ENCODE assay signal across 11 cellular contexts in genomic region chr6:85674604-85675003, GRCh38. TPM values are rescaled to one million over a fixed set of nuclear protein-coding genes. Genes with fewer than 3 reads are reported as not detected.
DNase-seq lines count a peak whose midpoint lies in the region; ATAC-seq and TF ChIP-seq lines count a peak whose summit lies in the region.
"Had no signal": no experiment of that assay in that cellular context is flagged by ENCODE, and none has a peak within 500 bp of the region (broad histone marks: within the 10 kb centered on the region; RNA-seq: fewer than 3 reads in every experiment).

No MANE protein-coding gene starts in this region.

- H3K27ac ChIP-seq in OCI-LY7 (ENCODE audit: low read depth, low read length, poor library complexity, severe bottlenecking) (peak overlapping the region; percentile 96), endodermal cell (ENCODE audit: low read depth, low read length) (no peak overlapping the region), right atrium auricular region (no peak overlapping the region)

- H3K36me3 Mint-ChIP-seq in activated T-cell treated with anti-CD3 and anti-CD28 coated beads, Interleukin-2, amount 50 U/mL, for 4 hours (ENCODE audit: insufficient read depth), result peaks cover 61% of the 10 kb centered on the region
- peaks cover 37% of the 10 kb centered on the region for H3K36me3 Mint-ChIP-seq in endodermal cell (ENCODE audit: low read depth)

- peak overlapping the region; percentile 91 for H3K4me3 Mint-ChIP-seq in activated T-cell treated with anti-CD3 and anti-CD28 coated beads, Interleukin-2, amount 50 U/mL, for 4 hours
- H3K4me3 Mint-ChIP-seq in endodermal cell, result no peak overlapping the region
- H3K4me3 Mint-ChIP-seq in stimulated activated naive CD8-positive, alpha-beta T cell treated with anti-CD3 and anti-CD28 coated beads, Interleukin-15, amount 100 ng/mL, for 72 hours, result peak overlapping the region in 1 of 2 donors; percentile 25
- H3K4me3 Mint-ChIP-seq: dendritic cell treated with granulocyte-macrophage colony-stimulating factor and Interleukin-4, amounts not matched to agents 40 ng/mL and 50 ng/mL, for 4 days had no signal

- BruUV-seq in OCI-LY7 (replicated peaks; lab: Mats Ljungman, UMichigan), result no TSS peak

- CTCF ChIA-PET in OCI-LY7 (lab: Charles Lee; ENCODE audit: unreplicated experiment), result no interaction called here

- POLR2A ChIA-PET in OCI-LY7 (lab: Charles Lee), result interaction anchor here (0.8 to 8.6 kb wide), 8 partner anchors 9 to 82 kb away, joined by 3 to 362 read pairs (median 4); partner anchors contain the start of genes SNX14 and SYNCRIP

- no peak for DNase-seq in activated T-cell treated with anti-CD3 and anti-CD28 coated beads, Interleukin-2, amount 50 U/mL, for 4 hours
- DNase-seq in activated T-cell treated with anti-CD3 and anti-CD28 coated beads for 4 hours (no peak), OCI-LY7 (ENCODE audit: low spot score) (peak; percentile 21), endodermal cell (no peak), right atrium auricular region (ENCODE audit: low spot score) (no peak), cardiac septum (ENCODE audit: low spot score) (no peak), NCI-H187 treated with DMSO at 0.1 percent for 48 hours (lab: John Stamatoyannopoulos, UW) (no peak)
- DNase-seq in stimulated activated naive CD8-positive, alpha-beta T cell treated with anti-CD3 and anti-CD28 coated beads, Interleukin-15, amount 100 ng/mL, for 72 hours, result no peak
- DNase-seq: Caco-2, nucleus accumbens had no signal

- H3K9me3 Mint-ChIP-seq in activated T-cell treated with anti-CD3 and anti-CD28 coated beads, Interleukin-2, amount 50 U/mL, for 4 hours, result no peaks in the 10 kb centered on the region
- H3K9me3 Mint-ChIP-seq in endodermal cell, result peaks cover 1% of the 10 kb centered on the region
- H3K9me3 Mint-ChIP-seq in stimulated activated naive CD8-positive, alpha-beta T cell treated with anti-CD3 and anti-CD28 coated beads, Interleukin-15, amount 100 ng/mL, for 72 hours, result no peaks in the 10 kb centered on the region
- H3K9me3 Mint-ChIP-seq: dendritic cell treated with granulocyte-macrophage colony-stimulating factor and Interleukin-4, amounts not matched to agents 40 ng/mL and 50 ng/mL, for 4 days had no signal

- H4K20me1 ChIP-seq in OCI-LY7 (ENCODE audit: insufficient read depth, low read length), result peaks cover 42% of the 10 kb centered on the region

- peaks cover 63% of the 10 kb centered on the region for H3K79me2 ChIP-seq in OCI-LY7 (ENCODE audit: insufficient read depth, low read depth, low read length)

- peaks cover 2% of the 10 kb centered on the region for H3K27me3 Mint-ChIP-seq in activated T-cell treated with anti-CD3 and anti-CD28 coated beads, Interleukin-2, amount 50 U/mL, for 4 hours (ENCODE audit: low read depth)
- no peaks in the 10 kb centered on the region for H3K27me3 Mint-ChIP-seq in endodermal cell (ENCODE audit: insufficient read depth)
- H3K27me3 Mint-ChIP-seq in stimulated activated naive CD8-positive, alpha-beta T cell treated with anti-CD3 and anti-CD28 coated beads, Interleukin-15, amount 100 ng/mL, for 72 hours, result no peaks in the 10 kb centered on the region
- H3K27me3 Mint-ChIP-seq: dendritic cell treated with granulocyte-macrophage colony-stimulating factor and Interleukin-4, amounts not matched to agents 40 ng/mL and 50 ng/mL, for 4 days had no signal

- H2AFZ ChIP-seq in OCI-LY7 (ENCODE audit: low read length), result no peak overlapping the region

- intact Hi-C loops in OCI-LY7 (cut with micrococcal nuclease; ENCODE audit: unreplicated experiment), result loop anchor here (10.0 kb wide), 1 partner anchor 320 kb away; no protein-coding TSS in a partner anchor
- intact Hi-C loops in cardiac septum (cut with DNase I), result loop anchor here (5.0 kb wide), 2 partner anchors 82 to 137 kb away; partner anchors contain the start of gene SNX14

- H3K4me1 ChIP-seq in OCI-LY7 (ENCODE audit: insufficient read depth, low read length, poor library complexity, severe bottlenecking) (peaks cover 35% of the 10 kb centered on the region), endodermal cell (ENCODE audit: control insufficient read depth, insufficient read depth, low read length) (no peaks in the 10 kb centered on the region), right atrium auricular region (peaks cover 0 to 29% of the 10 kb centered on the region in 2 donors)
- H3K4me1 ChIP-seq: Caco-2 had no signal

- H3K9ac ChIP-seq in endodermal cell (ENCODE audit: extremely low read depth, low read length, poor library complexity, severe bottlenecking), result no peak overlapping the region

- TF ChIP-seq CTCF in OCI-LY7 (conservative IDR thresholded peaks at IDR 0.05; ENCODE audit: low read length), result no peak
- no peak for TF ChIP-seq CTCF in endodermal cell (conservative IDR thresholded peaks at IDR 0.05)
- no peak for TF ChIP-seq CTCF in right atrium auricular region (IDR thresholded peaks at IDR 0.05)

- no peak for ATAC-seq in activated T-cell treated with anti-CD3 and anti-CD28 coated beads, Interleukin-2, amount 50 U/mL, for 4 hours
- no peak for ATAC-seq in stimulated activated naive CD8-positive, alpha-beta T cell treated with anti-CD3 and anti-CD28 coated beads, Interleukin-15, amount 100 ng/mL, for 72 hours

- H3K9me2 ChIP-seq in OCI-LY7 (ENCODE audit: insufficient read depth, low read length), result no peaks in the 10 kb centered on the region

- H3K27ac Mint-ChIP-seq in endodermal cell, result no peak overlapping the region
- peak overlapping the region; percentile 40 to 43 for H3K27ac Mint-ChIP-seq in stimulated activated naive CD8-positive, alpha-beta T cell treated with anti-CD3 and anti-CD28 coated beads, Interleukin-15, amount 100 ng/mL, for 72 hours

- no peaks in the 10 kb centered on the region for H3K27me3 ChIP-seq in endodermal cell (ENCODE audit: control insufficient read depth, insufficient read depth, low read length, poor library complexity, severe bottlenecking)
- no peaks in the 10 kb centered on the region for H3K27me3 ChIP-seq in right atrium auricular region

- peak overlapping the region; percentile 97 for H3K4me3 ChIP-seq in OCI-LY7 (ENCODE audit: low read depth, low read length, poor library complexity, severe bottlenecking)
- H3K4me3 ChIP-seq in endodermal cell (ENCODE audit: low read length), result peak overlapping the region; percentile 96
- no peak overlapping the region for H3K4me3 ChIP-seq in right atrium auricular region

- H3K4me2 ChIP-seq in OCI-LY7 (ENCODE audit: low read length), result peak overlapping the region; percentile 69

- H3K36me3 ChIP-seq in OCI-LY7 (ENCODE audit: insufficient read depth, low read length), result peaks cover 67% of the 10 kb centered on the region
- peaks cover 49% of the 10 kb centered on the region for H3K36me3 ChIP-seq in endodermal cell (ENCODE audit: control insufficient read depth, insufficient read depth, low read length)
- no peaks in the 10 kb centered on the region for H3K36me3 ChIP-seq in right atrium auricular region

- H3K4me1 Mint-ChIP-seq in activated T-cell treated with anti-CD3 and anti-CD28 coated beads, Interleukin-2, amount 50 U/mL, for 4 hours (ENCODE audit: low read depth), result peaks cover 63% of the 10 kb centered on the region
- peaks cover 7% of the 10 kb centered on the region for H3K4me1 Mint-ChIP-seq in endodermal cell
- peaks cover 61% of the 10 kb centered on the region for H3K4me1 Mint-ChIP-seq in stimulated activated naive CD8-positive, alpha-beta T cell treated with anti-CD3 and anti-CD28 coated beads, Interleukin-15, amount 100 ng/mL, for 72 hours

- no peaks in the 10 kb centered on the region for H3K9me3 ChIP-seq in OCI-LY7 (ENCODE audit: low read length)
- H3K9me3 ChIP-seq in endodermal cell (ENCODE audit: control insufficient read depth, low read length), result no peaks in the 10 kb centered on the region
- H3K9me3 ChIP-seq in right atrium auricular region, result no peaks in the 10 kb centered on the region
- H3K9me3 ChIP-seq: Caco-2 had no signal

RNA-seq across cellular contexts. Expression of gene SYNCRIP, which starts 31.9 kb away (rescaled TPM):
- total RNA-seq in activated T-cell treated with anti-CD3 and anti-CD28 coated beads, Interleukin-2, amount 50 U/mL, for 4 hours, result 100 to 1,000 TPM; 248 to 285 (median 283) TPM
- total RNA-seq in OCI-LY7 (2014; rRNA removed; shearing (Covaris generic)), result 73.5 and 80.9 TPM in 2 replicates
- 167 and 188 TPM in 2 replicates for total RNA-seq in OCI-LY7 (2022)
- total RNA-seq in endodermal cell, result 100 to 1,000 TPM; 121 to 123 TPM
- polyA plus RNA-seq in endodermal cell (2013, experiment 1 of 2), result 118 TPM
- 104 TPM for polyA plus RNA-seq in endodermal cell (2013, experiment 2 of 2)
- 10 to 100 TPM; 32.6 to 39.0 TPM for total RNA-seq in right atrium auricular region
- total RNA-seq in cardiac septum, result 73.1 TPM

Comparison
In these comparisons a context has a peak if more than half of its experiments do, and no peak if none do; other contexts are left out.
1. H3K4me3 ChIP-seq: peak in OCI-LY7 (single experiment) and endodermal cell (single experiment); none in right atrium auricular region (0 of 2).